ENCODE assay signal across 18 cellular contexts in the genomic region with DNA sequence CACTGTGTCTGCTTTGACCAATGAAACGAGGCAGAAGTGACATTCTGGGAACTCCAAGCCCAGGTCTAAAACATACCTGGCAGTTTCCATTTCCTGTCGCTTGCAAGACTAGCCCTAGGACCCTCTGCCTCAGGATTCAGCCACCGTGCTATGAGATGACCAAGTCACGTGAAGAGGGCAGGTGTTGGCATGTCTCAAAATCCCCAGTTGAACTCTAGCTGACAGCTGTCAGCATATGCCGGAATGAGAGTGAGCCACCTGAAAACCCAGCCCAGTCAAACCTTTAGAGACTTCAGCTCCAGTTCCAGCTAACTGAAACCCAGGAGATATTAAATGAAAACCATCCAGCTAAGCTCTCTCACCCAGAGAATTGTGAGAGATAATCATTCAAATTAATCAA.
A peak's percentile ranks its signal among the peaks of the same experiment; 100 is the strongest.
DNase-seq lines count a peak whose midpoint lies in the region; ATAC-seq and TF ChIP-seq lines count a peak whose summit lies in the region.
"Had no signal": no experiment of that assay in that cellular context is flagged by ENCODE, and none has a peak within 500 bp of the region (broad histone marks: within the 10 kb centered on the region; RNA-seq: fewer than 3 reads in every experiment).

No MANE protein-coding gene starts in this region.

- no peaks in the 10 kb centered on the region for H3K4me1 Mint-ChIP-seq in T-helper 2 cell treated with Interferon-gamma antibody and Interleukin-4, amounts not matched to agents 5 μg/mL and 100 μg/mL, for 36 hours (ENCODE audit: low read depth)
- H3K4me1 Mint-ChIP-seq in CD4-positive, alpha-beta T cell (ENCODE audit: low read depth), result no peaks in the 10 kb centered on the region
- H3K4me1 Mint-ChIP-seq: CD4-positive, alpha-beta memory T cell had no signal

- intact Hi-C loops in CD4-positive, alpha-beta T cell (cut with DNase I, micrococcal nuclease), result no loop called here

- no peaks in the 10 kb centered on the region for H3K9me3 ChIP-seq in skeletal muscle tissue (ENCODE audit: control insufficient read depth in 3 of 3, low read length in 3 of 3)
- no peaks in the 10 kb centered on the region for H3K9me3 ChIP-seq in CD4-positive, alpha-beta T cell (ENCODE audit: control insufficient read depth, low read length)
- H3K9me3 ChIP-seq: Caco-2 had no signal

- no peak for TF ChIP-seq CTCF in epithelial cell of esophagus (IDR thresholded peaks at IDR 0.05; ENCODE audit: insufficient read depth, low read depth, low read length, missing control alignments)
- no peak for TF ChIP-seq CTCF in CD4-positive, alpha-beta T cell (IDR thresholded peaks at IDR 0.05)

- POLR2A ChIA-PET in CD4-positive, alpha-beta T cell (lab: Charles Lee), result no interaction called here

- H3K36me3 ChIP-seq in skeletal muscle tissue (ENCODE audit: control insufficient read depth in 3 of 3, insufficient read depth in 3 of 3, low read length in 3 of 3), result no peaks in the 10 kb centered on the region

- ATAC-seq in CD4-positive, alpha-beta T cell (ENCODE audit: poor library complexity), result no peak
- ATAC-seq: Right ventricle myocardium inferior had no signal

- peak overlapping the region in 1 of 3 donors; percentile 4 for H3K9ac ChIP-seq in skeletal muscle tissue (ENCODE audit: low read depth in 1 of 3, low read length in 3 of 3)

- H3K27ac ChIP-seq in skeletal muscle tissue (ENCODE audit: low read depth, low read length), result no peak overlapping the region
- H3K27ac ChIP-seq in CD4-positive, alpha-beta T cell (ENCODE audit: low read depth, low read length), result no peak overlapping the region

- CTCF ChIA-PET in CD4-positive, alpha-beta T cell (lab: Charles Lee), result interaction anchor here (1.1 kb wide), 1 partner anchor 9 kb away, joined by 3 read pairs; no protein-coding TSS in a partner anchor

- H3K36me3 Mint-ChIP-seq in T-helper 2 cell treated with Interferon-gamma antibody and Interleukin-4, amounts not matched to agents 5 μg/mL and 100 μg/mL, for 36 hours (ENCODE audit: low read depth), result no peaks in the 10 kb centered on the region
- no peaks in the 10 kb centered on the region for H3K36me3 Mint-ChIP-seq in CD4-positive, alpha-beta T cell (ENCODE audit: low read depth)
- H3K36me3 Mint-ChIP-seq: CD4-positive, alpha-beta memory T cell; IgD-negative memory B cell had no signal

- H3K27me3 Mint-ChIP-seq in T-helper 2 cell treated with Interferon-gamma antibody and Interleukin-4, amounts not matched to agents 5 μg/mL and 100 μg/mL, for 36 hours (ENCODE audit: low read depth), result no peaks in the 10 kb centered on the region
- no peaks in the 10 kb centered on the region for H3K27me3 Mint-ChIP-seq in CD4-positive, alpha-beta T cell
- H3K27me3 Mint-ChIP-seq: IgD-negative memory B cell had no signal

- H3K27ac Mint-ChIP-seq in T-helper 2 cell treated with Interferon-gamma antibody and Interleukin-4, amounts not matched to agents 5 μg/mL and 100 μg/mL, for 36 hours, result no peak overlapping the region
- no peak overlapping the region for H3K27ac Mint-ChIP-seq in CD4-positive, alpha-beta T cell
- H3K27ac Mint-ChIP-seq: CD4-positive, alpha-beta memory T cell; IgD-negative memory B cell had no signal

- H3K27me3 ChIP-seq in skeletal muscle tissue (ENCODE audit: control insufficient read depth in 3 of 3, insufficient read depth in 3 of 3, low read length in 3 of 3), result no peaks in the 10 kb centered on the region
- no peaks in the 10 kb centered on the region for H3K27me3 ChIP-seq in CD4-positive, alpha-beta T cell (ENCODE audit: control insufficient read depth, insufficient read depth, low read length)

- peaks cover 0 to 4% (median 0%) of the 10 kb centered on the region in 3 donors for H3K4me1 ChIP-seq in skeletal muscle tissue (ENCODE audit: control insufficient read depth in 3 of 3, insufficient read depth in 3 of 3, low read length in 3 of 3)
- H3K4me1 ChIP-seq: Caco-2 had no signal

- no peak overlapping the region for H3K4me3 Mint-ChIP-seq in T-helper 2 cell treated with Interferon-gamma antibody and Interleukin-4, amounts not matched to agents 5 μg/mL and 100 μg/mL, for 36 hours
- no peak overlapping the region for H3K4me3 Mint-ChIP-seq in CD4-positive, alpha-beta T cell
- H3K4me3 Mint-ChIP-seq: CD4-positive, alpha-beta memory T cell; IgD-negative memory B cell had no signal

- H3K9me3 Mint-ChIP-seq in T-helper 2 cell treated with Interferon-gamma antibody and Interleukin-4, amounts not matched to agents 5 μg/mL and 100 μg/mL, for 36 hours, result no peaks in the 10 kb centered on the region
- no peaks in the 10 kb centered on the region for H3K9me3 Mint-ChIP-seq in CD4-positive, alpha-beta T cell

- peak; percentile 58 for DNase-seq in NCI-H82 (lab: John Stamatoyannopoulos, UW)
- DNase-seq in NCI-H82 treated with DMSO at 0.1 percent for 48 hours (lab: John Stamatoyannopoulos, UW; ENCODE audit: unreplicated experiment), result no peak
- peak; percentile 26 for DNase-seq in NCI-H774 (lab: John Stamatoyannopoulos, UW)
- peak; percentile 8 for DNase-seq in epithelial cell of esophagus (ENCODE audit: low read depth)
- no peak for DNase-seq in amniotic stem cell (lab: John Stamatoyannopoulos, UW)
- DNase-seq in T-helper 2 cell treated with Interferon-gamma antibody and Interleukin-4, amounts not matched to agents 5 μg/mL and 100 μg/mL, for 36 hours (ENCODE audit: low spot score), result no peak
- DNase-seq in CD4-positive, alpha-beta T cell, result no peak
- DNase-seq: Caco-2; CD4-positive, alpha-beta memory T cell; DMS153; EL; NCI-H1105 treated with DMSO at 0.1 percent for 48 hours; NCI-H2081 treated with DMSO at 0.1 percent for 48 hours; NCI-H226; NCI-H510A treated with DMSO at 0.1 percent for 48 hours had no signal

- H3K4me3 ChIP-seq in epithelial cell of esophagus (ENCODE audit: low read length) (no peak overlapping the region), skeletal muscle tissue (ENCODE audit: low read length in 3 of 3) (peak overlapping the region; percentile 17 to 55 (median 48))

Comparison
In these comparisons a context has a peak if more than half of its experiments do, and no peak if none do; other contexts are left out.
1. DNase-seq: peak in NCI-H82 (single experiment), NCI-H774 (single experiment) and epithelial cell of esophagus (single experiment); none in NCI-H82 treated with DMSO at 0.1 percent for 48 hours (single experiment), amniotic stem cell (single experiment), T-helper 2 cell treated with Interferon-gamma antibody and Interleukin-4, amounts not matched to agents 5 μg/mL and 100 μg/mL, for 36 hours (single experiment) and CD4-positive, alpha-beta T cell (0 of 10).